1 cellular context compared by ENCODE assay signal in the genomic region with DNA sequence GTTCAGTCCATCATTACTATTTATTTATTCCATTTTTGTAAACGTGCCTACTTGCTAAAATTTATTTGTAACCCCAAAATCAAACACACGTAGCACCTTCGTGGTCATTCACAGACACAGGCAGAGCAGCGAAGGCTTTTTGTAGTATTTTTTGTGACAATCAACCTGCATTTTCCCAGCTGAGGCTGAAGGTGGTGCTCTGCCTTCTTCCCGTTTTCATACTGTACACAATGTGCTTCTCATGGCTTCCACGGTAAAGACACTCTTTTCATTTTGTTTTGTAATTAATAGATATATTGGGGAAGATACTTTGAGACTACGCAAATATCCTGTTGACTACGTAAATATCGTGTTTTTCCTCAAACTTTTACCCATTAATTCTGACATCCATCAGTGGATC.
TF ChIP-seq lines count a peak whose summit lies in the region.

No MANE protein-coding gene starts in this region.

TF ChIP-seq in GM23338, 12 proteins besides CTCF, POLR2A, EP300 and RAD21 (continued from another document):
- TF ChIP-seq ZNF331 (CRISPR knock-in tag; IDR thresholded peaks at IDR 0.05; ENCODE audit: low read depth): no peak
- TF ChIP-seq EZH2 (IDR thresholded peaks at IDR 0.05; ENCODE audit: low read depth, unreplicated experiment): no peak
- TF ChIP-seq STAT1 (IDR thresholded peaks at IDR 0.05; ENCODE audit: unreplicated experiment): no peak
- TF ChIP-seq, protein P1, sequence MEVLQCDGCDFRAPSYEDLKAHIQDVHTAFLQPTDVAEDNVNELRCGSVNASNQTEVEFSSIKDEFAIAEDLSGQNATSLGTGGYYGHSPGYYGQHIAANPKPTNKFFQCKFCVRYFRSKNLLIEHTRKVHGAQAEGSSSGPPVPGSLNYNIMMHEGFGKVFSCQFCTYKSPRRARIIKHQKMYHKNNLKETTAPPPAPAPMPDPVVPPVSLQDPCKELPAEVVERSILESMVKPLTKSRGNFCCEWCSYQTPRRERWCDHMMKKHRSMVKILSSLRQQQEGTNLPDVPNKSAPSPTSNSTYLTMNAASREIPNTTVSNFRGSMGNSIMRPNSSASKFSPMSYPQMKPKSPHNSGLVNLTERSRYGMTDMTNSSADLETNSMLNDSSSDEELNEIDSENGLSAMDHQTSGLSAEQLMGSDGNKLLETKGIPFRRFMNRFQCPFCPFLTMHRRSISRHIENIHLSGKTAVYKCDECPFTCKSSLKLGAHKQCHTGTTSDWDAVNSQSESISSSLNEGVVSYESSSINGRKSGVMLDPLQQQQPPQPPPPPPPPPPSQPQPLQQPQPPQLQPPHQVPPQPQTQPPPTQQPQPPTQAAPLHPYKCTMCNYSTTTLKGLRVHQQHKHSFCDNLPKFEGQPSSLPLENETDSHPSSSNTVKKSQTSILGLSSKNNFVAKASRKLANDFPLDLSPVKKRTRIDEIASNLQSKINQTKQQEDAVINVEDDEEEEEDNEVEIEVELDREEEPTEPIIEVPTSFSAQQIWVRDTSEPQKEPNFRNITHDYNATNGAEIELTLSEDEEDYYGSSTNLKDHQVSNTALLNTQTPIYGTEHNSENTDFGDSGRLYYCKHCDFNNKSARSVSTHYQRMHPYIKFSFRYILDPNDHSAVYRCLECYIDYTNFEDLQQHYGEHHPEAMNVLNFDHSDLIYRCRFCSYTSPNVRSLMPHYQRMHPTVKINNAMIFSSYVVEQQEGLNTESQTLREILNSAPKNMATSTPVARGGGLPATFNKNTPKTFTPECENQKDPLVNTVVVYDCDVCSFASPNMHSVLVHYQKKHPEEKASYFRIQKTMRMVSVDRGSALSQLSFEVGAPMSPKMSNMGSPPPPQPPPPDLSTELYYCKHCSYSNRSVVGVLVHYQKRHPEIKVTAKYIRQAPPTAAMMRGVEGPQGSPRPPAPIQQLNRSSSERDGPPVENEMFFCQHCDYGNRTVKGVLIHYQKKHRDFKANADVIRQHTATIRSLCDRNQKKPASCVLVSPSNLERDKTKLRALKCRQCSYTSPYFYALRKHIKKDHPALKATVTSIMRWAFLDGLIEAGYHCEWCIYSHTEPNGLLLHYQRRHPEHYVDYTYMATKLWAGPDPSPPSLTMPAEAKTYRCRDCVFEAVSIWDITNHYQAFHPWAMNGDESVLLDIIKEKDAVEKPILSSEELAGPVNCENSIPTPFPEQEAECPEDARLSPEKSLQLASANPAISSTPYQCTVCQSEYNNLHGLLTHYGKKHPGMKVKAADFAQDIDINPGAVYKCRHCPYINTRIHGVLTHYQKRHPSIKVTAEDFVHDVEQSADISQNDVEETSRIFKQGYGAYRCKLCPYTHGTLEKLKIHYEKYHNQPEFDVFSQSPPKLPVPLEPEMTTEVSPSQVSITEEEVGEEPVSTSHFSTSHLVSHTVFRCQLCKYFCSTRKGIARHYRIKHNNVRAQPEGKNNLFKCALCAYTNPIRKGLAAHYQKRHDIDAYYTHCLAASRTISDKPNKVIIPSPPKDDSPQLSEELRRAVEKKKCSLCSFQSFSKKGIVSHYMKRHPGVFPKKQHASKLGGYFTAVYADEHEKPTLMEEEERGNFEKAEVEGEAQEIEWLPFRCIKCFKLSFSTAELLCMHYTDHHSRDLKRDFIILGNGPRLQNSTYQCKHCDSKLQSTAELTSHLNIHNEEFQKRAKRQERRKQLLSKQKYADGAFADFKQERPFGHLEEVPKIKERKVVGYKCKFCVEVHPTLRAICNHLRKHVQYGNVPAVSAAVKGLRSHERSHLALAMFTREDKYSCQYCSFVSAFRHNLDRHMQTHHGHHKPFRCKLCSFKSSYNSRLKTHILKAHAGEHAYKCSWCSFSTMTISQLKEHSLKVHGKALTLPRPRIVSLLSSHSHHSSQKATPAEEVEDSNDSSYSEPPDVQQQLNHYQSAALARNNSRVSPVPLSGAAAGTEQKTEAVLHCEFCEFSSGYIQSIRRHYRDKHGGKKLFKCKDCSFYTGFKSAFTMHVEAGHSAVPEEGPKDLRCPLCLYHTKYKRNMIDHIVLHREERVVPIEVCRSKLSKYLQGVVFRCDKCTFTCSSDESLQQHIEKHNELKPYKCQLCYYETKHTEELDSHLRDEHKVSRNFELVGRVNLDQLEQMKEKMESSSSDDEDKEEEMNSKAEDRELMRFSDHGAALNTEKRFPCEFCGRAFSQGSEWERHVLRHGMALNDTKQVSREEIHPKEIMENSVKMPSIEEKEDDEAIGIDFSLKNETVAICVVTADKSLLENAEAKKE (CRISPR knock-in tag; IDR thresholded peaks at IDR 0.05): no peak
